In genomic region chr20:41408986-41409385, GRCh38 we compare ENCODE assay signal across 11 cellular contexts.
DNase-seq lines count a peak whose midpoint lies in the region; ATAC-seq lines count a peak whose summit lies in the region.
"Had no signal": no experiment of that assay in that cellular context is flagged by ENCODE, and none has a peak within 500 bp of the region (broad histone marks: within the 10 kb centered on the region; RNA-seq: fewer than 3 reads in every experiment).

No MANE protein-coding gene starts in this region.

- no peaks in the 10 kb centered on the region for H3K9me3 Mint-ChIP-seq in T-helper 1 cell treated with Interleukin-12 subunit alpha and Interleukin-12 subunit beta and Interleukin-4 antibody, amounts not matched to agents 30 μg/mL and 1 μg/mL, for 36 hours
- H3K9me3 Mint-ChIP-seq: activated T-cell treated with anti-CD3 and anti-CD28 coated beads, Interleukin-2, amount 50 U/mL, for 4 hours had no signal

- no peak overlapping the region for H3K27ac Mint-ChIP-seq in T-helper 1 cell treated with Interleukin-12 subunit alpha and Interleukin-12 subunit beta and Interleukin-4 antibody, amounts not matched to agents 30 μg/mL and 1 μg/mL, for 36 hours

- peak overlapping the region; percentile 34 for H3K4me3 Mint-ChIP-seq in T-helper 1 cell treated with Interleukin-12 subunit alpha and Interleukin-12 subunit beta and Interleukin-4 antibody, amounts not matched to agents 30 μg/mL and 1 μg/mL, for 36 hours
- H3K4me3 Mint-ChIP-seq: activated T-cell treated with anti-CD3 and anti-CD28 coated beads, Interleukin-2, amount 50 U/mL, for 4 hours had no signal

- peaks cover 43% of the 10 kb centered on the region for H3K36me3 Mint-ChIP-seq in T-helper 1 cell treated with Interleukin-12 subunit alpha and Interleukin-12 subunit beta and Interleukin-4 antibody, amounts not matched to agents 30 μg/mL and 1 μg/mL, for 36 hours (ENCODE audit: low read depth)

- DNase-seq in T-helper 1 cell (no peak), NCI-H1092 treated with DMSO at 0.1 percent for 48 hours (lab: John Stamatoyannopoulos, UW) (peak; percentile 88), astrocyte of the hippocampus (ENCODE audit: low read depth, low spot score) (peak; percentile 39), posterior cingulate gyrus (peak in 7 of 10 donors; percentile 31 to 91 (median 57))
- DNase-seq: activated T-cell treated with anti-CD3 and anti-CD28 coated beads, Interleukin-2, amount 50 U/mL, for 4 hours; central memory CD4-positive, alpha-beta T cell; foreskin keratinocyte had no signal

- no peaks in the 10 kb centered on the region for H3K27me3 Mint-ChIP-seq in T-helper 1 cell treated with Interleukin-12 subunit alpha and Interleukin-12 subunit beta and Interleukin-4 antibody, amounts not matched to agents 30 μg/mL and 1 μg/mL, for 36 hours (ENCODE audit: low read depth)

- intact Hi-C loops in posterior cingulate gyrus (cut with DNase I), result no loop called here

- peaks cover 35% of the 10 kb centered on the region for H3K4me1 Mint-ChIP-seq in T-helper 1 cell treated with Interleukin-12 subunit alpha and Interleukin-12 subunit beta and Interleukin-4 antibody, amounts not matched to agents 30 μg/mL and 1 μg/mL, for 36 hours (ENCODE audit: low read depth)

- ATAC-seq in GM18498 (IDR thresholded peaks at IDR 0.05; ENCODE audit: unreplicated experiment), result no peak
- ATAC-seq in GM21390 (IDR thresholded peaks at IDR 0.05; ENCODE audit: unreplicated experiment), result no peak
- ATAC-seq in HG03520 (IDR thresholded peaks at IDR 0.05; ENCODE audit: unreplicated experiment), result no peak
- ATAC-seq: activated T-cell treated with anti-CD3 and anti-CD28 coated beads, Interleukin-2, amount 50 U/mL, for 4 hours; foreskin keratinocyte had no signal

Comparison
In these comparisons a context has a peak if more than half of its experiments do, and no peak if none do; other contexts are left out.
1. DNase-seq: peak in NCI-H1092 treated with DMSO at 0.1 percent for 48 hours (single experiment), astrocyte of the hippocampus (single experiment) and posterior cingulate gyrus (7 of 10); none in T-helper 1 cell (0 of 5).